8 cellular contexts compared by ENCODE assay signal in genomic region chr20:3172933-3173581, GRCh38. TPM values are rescaled to one million over a fixed set of nuclear protein-coding genes. Genes with fewer than 3 reads are reported as not detected.
DNase-seq lines count a peak whose midpoint lies in the region; ATAC-seq and TF ChIP-seq lines count a peak whose summit lies in the region.

LZTS3 (minus strand) TSS chr20:3173549; CDS start chr20:3167163, 6,386 bp downstream.

- ATAC-seq in GM19043 (IDR thresholded peaks at IDR 0.05; ENCODE audit: low read depth, unreplicated experiment): peak; percentile 32
- ATAC-seq in HG03354 (IDR thresholded peaks at IDR 0.05; ENCODE audit: poor library complexity, severe bottlenecking, unreplicated experiment): peak; percentile 53
- ATAC-seq in natural killer cell: peak; percentile 86 to 92 (median 87)
- ATAC-seq in stimulated activated naive B cell treated with anti-CD40 and anti-IgM and Interleukin-4, amounts not matched to agents 10 μg/mL and 1 μg/mL and 100 μg/mL, for 72 hours (replicated peaks): peak; percentile 74 to 82

- H3K9me3 Mint-ChIP-seq in natural killer cell: no peaks in the 10 kb centered on the region
- H3K9me3 Mint-ChIP-seq in stimulated activated naive B cell treated with anti-CD40 and anti-IgM and Interleukin-4, amounts not matched to agents 10 μg/mL and 1 μg/mL and 100 μg/mL, for 72 hours: no peaks in the 10 kb centered on the region

- peak within 1 kb of the TSS; percentile 78 to 81 for H3K4me3 ChIP-seq in esophagus (ENCODE audit: low read depth in 1 of 2, low read length in 2 of 2)

- peak within 1 kb of the TSS; percentile 49 to 82 for H3K27ac Mint-ChIP-seq in natural killer cell
- H3K27ac Mint-ChIP-seq in stimulated activated naive B cell treated with anti-CD40 and anti-IgM and Interleukin-4, amounts not matched to agents 10 μg/mL and 1 μg/mL and 100 μg/mL, for 72 hours: peak within 1 kb of the TSS; percentile 86

- H3K9me3 ChIP-seq in esophagus (ENCODE audit: control insufficient read depth in 2 of 2, insufficient read depth in 1 of 2, low read depth in 1 of 2, low read length in 1 of 2): no peaks in the 10 kb centered on the region

- peak within 1 kb of the TSS; percentile 86 for H3K4me3 Mint-ChIP-seq in natural killer cell
- peak within 1 kb of the TSS; percentile 89 to 92 for H3K4me3 Mint-ChIP-seq in stimulated activated naive B cell treated with anti-CD40 and anti-IgM and Interleukin-4, amounts not matched to agents 10 μg/mL and 1 μg/mL and 100 μg/mL, for 72 hours

- peaks cover 0 to 10% of the 10 kb centered on the region in 2 donors for H3K4me1 ChIP-seq in esophagus (ENCODE audit: control insufficient read depth in 2 of 2, insufficient read depth in 2 of 2, low read length in 1 of 2)

- WGBS in esophagus, 2 donors: 0% methylated on average over 50 to 58 of the region's 58 CpGs

- H3K27ac ChIP-seq in esophagus (ENCODE audit: low read depth in 2 of 2, low read length in 1 of 2): peak within 1 kb of the TSS; percentile 27 to 50

- H3K27me3 ChIP-seq in esophagus (ENCODE audit: control insufficient read depth in 1 of 2, insufficient read depth in 2 of 2, low read length in 2 of 2): no peaks in the 10 kb centered on the region

- H3K27me3 Mint-ChIP-seq in natural killer cell (ENCODE audit: low read depth in 2 of 2): peaks cover 43 to 50% of the 10 kb centered on the region in 2 donors
- peaks cover 47 to 55% of the 10 kb centered on the region in 2 donors for H3K27me3 Mint-ChIP-seq in stimulated activated naive B cell treated with anti-CD40 and anti-IgM and Interleukin-4, amounts not matched to agents 10 μg/mL and 1 μg/mL and 100 μg/mL, for 72 hours

- DNase-seq in AG20443 (ENCODE audit: low spot score) (peak; percentile 91), NOMO-1 treated with DMSO at 0.1 percent for 48 hours (lab: John Stamatoyannopoulos, UW; ENCODE audit: unreplicated experiment) (peak; percentile 13), activated T-cell treated with anti-CD3 and anti-CD28 coated beads for 24 hours (ENCODE audit: low read depth) (peak; percentile 59), natural killer cell (peak; percentile 87)
- peak; percentile 52 for DNase-seq in stimulated activated naive B cell treated with anti-CD40 and anti-IgM and Interleukin-4, amounts not matched to agents 10 μg/mL and 1 μg/mL and 100 μg/mL, for 72 hours

- peaks cover 14 to 24% of the 10 kb centered on the region in 2 donors for H3K4me1 Mint-ChIP-seq in natural killer cell
- H3K4me1 Mint-ChIP-seq in stimulated activated naive B cell treated with anti-CD40 and anti-IgM and Interleukin-4, amounts not matched to agents 10 μg/mL and 1 μg/mL and 100 μg/mL, for 72 hours: peaks cover 13 to 30% of the 10 kb centered on the region in 2 donors

- intact Hi-C loops in natural killer cell (cut with micrococcal nuclease): loop anchor here (1.0 kb wide), 1 partner anchor 14 kb away; the partner anchor contains the start of genes FASTKD5 and UBOX5

- H3K36me3 ChIP-seq in esophagus (ENCODE audit: control insufficient read depth in 2 of 2, insufficient read depth in 2 of 2, low read length in 1 of 2): no peaks in the 10 kb centered on the region

- no peaks in the 10 kb centered on the region for H3K36me3 Mint-ChIP-seq in natural killer cell
- H3K36me3 Mint-ChIP-seq in stimulated activated naive B cell treated with anti-CD40 and anti-IgM and Interleukin-4, amounts not matched to agents 10 μg/mL and 1 μg/mL and 100 μg/mL, for 72 hours: peaks cover 2 to 6% of the 10 kb centered on the region in 2 donors

- no peak for TF ChIP-seq CTCF in natural killer cell (IDR thresholded peaks at IDR 0.05)

RNA-seq across cellular contexts. Expression of gene LZTS3, which starts in this region (rescaled TPM):
- 1 to 10 TPM; 1.8 TPM for polyA plus RNA-seq in esophagus
- 1 to 10 TPM; 3.1 to 4.6 (median 3.3) TPM for total RNA-seq in natural killer cell

Comparison
In these comparisons a context has a peak if more than half of its experiments do, and no peak if none do; other contexts are left out.
1. Peak in every context shown above with its lines: DNase-seq, ATAC-seq, H3K4me3 ChIP-seq and H3K27ac ChIP-seq.
2. DNase-seq: peak in every context shown above with its lines; median percentile 91 in AG20443; 87 in natural killer cell; 59 in activated T-cell treated with anti-CD3 and anti-CD28 coated beads for 24 hours; 52 in stimulated activated naive B cell treated with anti-CD40 and anti-IgM and Interleukin-4, amounts not matched to agents 10 μg/mL and 1 μg/mL and 100 μg/mL, for 72 hours; 13 in NOMO-1 treated with DMSO at 0.1 percent for 48 hours.
3. ATAC-seq: peak in every context shown above with its lines; median percentile 87 in natural killer cell; 78 in stimulated activated naive B cell treated with anti-CD40 and anti-IgM and Interleukin-4, amounts not matched to agents 10 μg/mL and 1 μg/mL and 100 μg/mL, for 72 hours; 53 in HG03354; 32 in GM19043.